In the genomic region with DNA sequence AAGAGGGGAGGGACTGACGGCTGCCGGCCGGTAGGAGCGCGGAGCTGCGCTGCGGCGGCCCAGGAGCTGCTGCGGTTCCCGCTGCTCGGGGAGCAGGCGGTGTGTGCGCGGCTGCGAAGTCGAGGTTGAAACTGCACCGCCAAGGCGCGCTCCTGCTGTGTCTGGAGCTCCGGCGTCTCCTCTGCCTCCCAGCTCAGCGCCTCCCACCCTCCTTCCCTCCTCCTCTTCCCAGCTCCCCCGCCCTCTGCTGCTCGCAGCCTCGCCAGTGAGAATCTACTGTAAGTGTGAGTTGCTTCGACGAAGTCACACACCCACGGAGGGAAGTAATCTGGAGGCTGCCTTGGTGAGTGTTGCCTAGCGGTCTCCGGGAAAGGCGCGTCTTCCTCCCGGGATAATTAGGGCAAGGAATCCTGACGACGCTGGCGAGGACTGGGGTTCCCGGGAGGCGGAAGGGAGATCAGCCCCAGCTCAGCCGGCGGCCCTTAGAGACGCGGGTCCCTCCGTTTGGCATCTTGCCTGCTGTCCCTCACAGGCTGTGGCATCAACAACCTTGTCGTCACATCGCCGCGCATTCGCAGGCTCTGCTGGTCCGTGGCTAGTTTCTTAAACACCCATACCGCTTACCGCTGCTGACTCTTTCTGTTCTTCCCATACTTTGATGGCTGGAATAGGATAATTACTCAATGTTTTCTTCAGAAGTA, we compare ENCODE assay signal across 8 cellular contexts. TPM values are rescaled to one million over a fixed set of nuclear protein-coding genes. Genes with fewer than 3 reads are reported as not detected.
DNase-seq lines count a peak whose midpoint lies in the region; ATAC-seq and TF ChIP-seq lines count a peak whose summit lies in the region.

Gene EPHA5, minus strand, starts transcription at position 159 of the 701 bp plus-strand sequence. CDS start 747 bp downstream, outside the sequence.

- no peaks in the 10 kb centered on the region for H3K9me3 ChIP-seq in liver (ENCODE audit: control insufficient read depth in 4 of 4, low read length in 3 of 4)
- H3K9me3 ChIP-seq in thoracic aorta = no peaks in the 10 kb centered on the region

- peaks cover 0 to 16% (median 9%) of the 10 kb centered on the region in 4 donors for H3K27me3 ChIP-seq in liver (ENCODE audit: control insufficient read depth in 4 of 4, insufficient read depth in 4 of 4, low read length in 3 of 4)
- peaks cover 12% of the 10 kb centered on the region for H3K27me3 ChIP-seq in thoracic aorta (replicated peaks; ENCODE audit: insufficient read depth)

- no peak for ATAC-seq in thoracic aorta (ENCODE audit: insufficient number of reproducible peaks, low FRiP score, low read depth)
- ATAC-seq in GM21526 (IDR thresholded peaks at IDR 0.05; ENCODE audit: low FRiP score, unreplicated experiment) = no peak

- TF ChIP-seq CTCF in liver (IDR thresholded peaks at IDR 0.05; ENCODE audit: low read depth, low read length, missing input control) (no peak), thoracic aorta (IDR thresholded peaks at IDR 0.05) (peak; percentile 20)

- H3K4me1 ChIP-seq in liver (ENCODE audit: control insufficient read depth in 4 of 4, insufficient read depth in 4 of 4, low read length in 3 of 4) = peaks cover 10 to 29% (median 24%) of the 10 kb centered on the region in 4 donors
- peaks cover 16 to 37% of the 10 kb centered on the region in 2 donors for H3K4me1 ChIP-seq in thoracic aorta (ENCODE audit: control insufficient read depth in 1 of 2, low read depth in 2 of 2)

- no peak within 1 kb of the TSS for H3K9ac ChIP-seq in liver (ENCODE audit: low read depth in 1 of 2, low read length in 2 of 2)

- no peaks in the 10 kb centered on the region for H3K36me3 ChIP-seq in liver (ENCODE audit: control insufficient read depth in 4 of 4, insufficient read depth in 3 of 4, low read depth in 1 of 4, low read length in 3 of 4)
- no peaks in the 10 kb centered on the region for H3K36me3 ChIP-seq in thoracic aorta

- H3K4me3 ChIP-seq in liver (ENCODE audit: low read depth in 1 of 3, low read length in 3 of 3) (peak within 1 kb of the TSS in 2 of 3 donors; percentile 29 to 38), thoracic aorta (peak within 1 kb of the TSS; percentile 72)

- peak; percentile 85 for DNase-seq in DMS 273 (lab: John Stamatoyannopoulos, UW; ENCODE audit: unreplicated experiment)
- DNase-seq in HK-2 (ENCODE audit: unreplicated experiment) = peak; percentile 88
- DNase-seq in RPMI8226 = peak; percentile 64
- DNase-seq in ecto neural progenitor cell (ENCODE audit: low spot score) = peak; percentile 88
- no peak for DNase-seq in thoracic aorta (ENCODE audit: low spot score)
- DNase-seq in UCSD-AML1 (lab: John Stamatoyannopoulos, UW; ENCODE audit: unreplicated experiment) = no peak

- WGBS in liver = 5% methylated on average over 51 of the region's 51 CpGs

- H3K27ac ChIP-seq in liver (ENCODE audit: low read depth in 1 of 2, low read length in 2 of 2) = no peak within 1 kb of the TSS
- no peak within 1 kb of the TSS for H3K27ac ChIP-seq in thoracic aorta

- TF ChIP-seq RAD21 in liver (IDR thresholded peaks at IDR 0.05) = no peak

TF ChIP-seq in liver, 16 proteins besides CTCF, POLR2A, EP300 and RAD21:
- TF ChIP-seq RXRA (IDR thresholded peaks at IDR 0.05) (no peak), TAF1 (conservative IDR thresholded peaks at IDR 0.05) (no peak), MAX (IDR thresholded peaks at IDR 0.05) (no peak), FOXA1 (IDR thresholded peaks at IDR 0.05) (no peak), YY1 (IDR thresholded peaks at IDR 0.05) (no peak), JUND (IDR thresholded peaks at IDR 0.05) (no peak), ZBTB33 (IDR thresholded peaks at IDR 0.05) (no peak), HNF4A (conservative IDR thresholded peaks at IDR 0.05) (no peak), EGR1 (IDR thresholded peaks at IDR 0.05; ENCODE audit: low read depth in 2 of 2) (no peak)
- TF ChIP-seq, protein P1, sequence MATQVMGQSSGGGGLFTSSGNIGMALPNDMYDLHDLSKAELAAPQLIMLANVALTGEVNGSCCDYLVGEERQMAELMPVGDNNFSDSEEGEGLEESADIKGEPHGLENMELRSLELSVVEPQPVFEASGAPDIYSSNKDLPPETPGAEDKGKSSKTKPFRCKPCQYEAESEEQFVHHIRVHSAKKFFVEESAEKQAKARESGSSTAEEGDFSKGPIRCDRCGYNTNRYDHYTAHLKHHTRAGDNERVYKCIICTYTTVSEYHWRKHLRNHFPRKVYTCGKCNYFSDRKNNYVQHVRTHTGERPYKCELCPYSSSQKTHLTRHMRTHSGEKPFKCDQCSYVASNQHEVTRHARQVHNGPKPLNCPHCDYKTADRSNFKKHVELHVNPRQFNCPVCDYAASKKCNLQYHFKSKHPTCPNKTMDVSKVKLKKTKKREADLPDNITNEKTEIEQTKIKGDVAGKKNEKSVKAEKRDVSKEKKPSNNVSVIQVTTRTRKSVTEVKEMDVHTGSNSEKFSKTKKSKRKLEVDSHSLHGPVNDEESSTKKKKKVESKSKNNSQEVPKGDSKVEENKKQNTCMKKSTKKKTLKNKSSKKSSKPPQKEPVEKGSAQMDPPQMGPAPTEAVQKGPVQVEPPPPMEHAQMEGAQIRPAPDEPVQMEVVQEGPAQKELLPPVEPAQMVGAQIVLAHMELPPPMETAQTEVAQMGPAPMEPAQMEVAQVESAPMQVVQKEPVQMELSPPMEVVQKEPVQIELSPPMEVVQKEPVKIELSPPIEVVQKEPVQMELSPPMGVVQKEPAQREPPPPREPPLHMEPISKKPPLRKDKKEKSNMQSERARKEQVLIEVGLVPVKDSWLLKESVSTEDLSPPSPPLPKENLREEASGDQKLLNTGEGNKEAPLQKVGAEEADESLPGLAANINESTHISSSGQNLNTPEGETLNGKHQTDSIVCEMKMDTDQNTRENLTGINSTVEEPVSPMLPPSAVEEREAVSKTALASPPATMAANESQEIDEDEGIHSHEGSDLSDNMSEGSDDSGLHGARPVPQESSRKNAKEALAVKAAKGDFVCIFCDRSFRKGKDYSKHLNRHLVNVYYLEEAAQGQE (IDR thresholded peaks at IDR 0.05) = no peak

RNA-seq across cellular contexts. Expression of gene EPHA5, which starts in this region (rescaled TPM):
- total RNA-seq in liver = not detected
- polyA plus RNA-seq in liver = not detected
- total RNA-seq in thoracic aorta = under 1 TPM; 0.27 to 0.92 TPM

Comparison
In these comparisons a context has a peak if more than half of its experiments do, and no peak if none do; other contexts are left out.
1. DNase-seq: peak in DMS 273 (single experiment), HK-2 (single experiment), RPMI8226 (single experiment) and ecto neural progenitor cell (single experiment); none in thoracic aorta (single experiment) and UCSD-AML1 (single experiment).